ENCODE assay signal across 1 cellular context in genomic region chr20:50980851-50981713, GRCh38.
A peak's percentile ranks its signal among the peaks of the same experiment; 100 is the strongest.
TF ChIP-seq lines count a peak whose summit lies in the region.

No MANE protein-coding gene starts in this region.

TF ChIP-seq in HepG2, 621 proteins besides CTCF, POLR2A, EP300 and RAD21 (continued from another document and continues in another):
- peak; percentile 86; the same call in 1 of the 2 replicates for TF ChIP-seq ZBTB33 (CRISPR knock-in tag; IDR thresholded peaks at IDR 0.05)
- TF ChIP-seq SAP130 (CRISPR knock-in tag; IDR thresholded peaks at IDR 0.05; ENCODE audit: low read depth): peak; percentile 38; the same call in 1 of the 2 replicates
- TF ChIP-seq ZFAT (CRISPR knock-in tag; conservative IDR thresholded peaks at IDR 0.05): peak; percentile 47; the same call in 1 of the 2 replicates
- no peak for TF ChIP-seq ZNF512 (CRISPR knock-in tag; IDR thresholded peaks at IDR 0.05)
- no peak for TF ChIP-seq HIVEP1 (CRISPR knock-in tag; IDR thresholded peaks at IDR 0.05)
- TF ChIP-seq ZNF501 (CRISPR knock-in tag; IDR thresholded peaks at IDR 0.05): peak; percentile 33; the same call in 1 of the 2 replicates
- no peak for TF ChIP-seq ZNF589 (CRISPR knock-in tag; conservative IDR thresholded peaks at IDR 0.05)
- TF ChIP-seq ZNF576 (CRISPR knock-in tag; IDR thresholded peaks at IDR 0.05): 0 out of 2 replicates have a peak, but pooled peaks have one; percentile 79
- TF ChIP-seq MATR3 (CRISPR knock-in tag; IDR thresholded peaks at IDR 0.05): no peak
- no peak for TF ChIP-seq ZNF672 (CRISPR knock-in tag; IDR thresholded peaks at IDR 0.05)
- TF ChIP-seq ZNF441 (CRISPR knock-in tag; IDR thresholded peaks at IDR 0.05; ENCODE audit: borderline replicate concordance): no peak
- no peak for TF ChIP-seq ZNF839 (CRISPR knock-in tag; IDR thresholded peaks at IDR 0.05; ENCODE audit: borderline replicate concordance)
- 0 out of 2 replicates have a peak, but pooled peaks have one; percentile 13 for TF ChIP-seq HHEX (CRISPR knock-in tag; IDR thresholded peaks at IDR 0.05)
- no peak for TF ChIP-seq NR2F6 (IDR thresholded peaks at IDR 0.05)
- TF ChIP-seq NR2F6 (CRISPR knock-in tag; IDR thresholded peaks at IDR 0.05): no peak
- no peak for TF ChIP-seq ETS1 (CRISPR knock-in tag; IDR thresholded peaks at IDR 0.05)
- no peak for TF ChIP-seq NCOA5 (CRISPR knock-in tag; IDR thresholded peaks at IDR 0.05)
- TF ChIP-seq ZNF275 (CRISPR knock-in tag; IDR thresholded peaks at IDR 0.05; ENCODE audit: borderline replicate concordance): no peak
- TF ChIP-seq ZNF350 (CRISPR knock-in tag; IDR thresholded peaks at IDR 0.05; ENCODE audit: borderline replicate concordance, low read depth): peak; percentile 10; the same call in 1 of the 2 replicates
- TF ChIP-seq HIC2 (CRISPR knock-in tag; IDR thresholded peaks at IDR 0.05; ENCODE audit: low read depth): no peak
- no peak for TF ChIP-seq JUNB (CRISPR knock-in tag; IDR thresholded peaks at IDR 0.05; ENCODE audit: borderline replicate concordance)
- 0 out of 2 replicates have a peak, but pooled peaks have one; percentile 11 for TF ChIP-seq ZNF225 (CRISPR knock-in tag; IDR thresholded peaks at IDR 0.05)
- TF ChIP-seq TCF12 (IDR thresholded peaks at IDR 0.05): no peak
- TF ChIP-seq TCF12 (CRISPR knock-in tag; IDR thresholded peaks at IDR 0.05): no peak
- TF ChIP-seq FOXO1 (CRISPR knock-in tag; IDR thresholded peaks at IDR 0.05): no peak
- no peak for TF ChIP-seq ZFYVE20 (CRISPR knock-in tag; IDR thresholded peaks at IDR 0.05; ENCODE audit: borderline replicate concordance, low read depth)
- TF ChIP-seq HMGXB4 (CRISPR knock-in tag; IDR thresholded peaks at IDR 0.05; ENCODE audit: borderline replicate concordance in 1 of 2, low read depth in 1 of 2): peak in 1 of 2 experiments; percentile 33; a peak in 2 of 4 replicates
- TF ChIP-seq SIX1 (CRISPR knock-in tag; IDR thresholded peaks at IDR 0.05; ENCODE audit: borderline replicate concordance): no peak
- TF ChIP-seq TARDBP (CRISPR knock-in tag; IDR thresholded peaks at IDR 0.05): 0 out of 2 replicates have a peak, but pooled peaks have one; percentile 27
- TF ChIP-seq HMGXB3 (CRISPR knock-in tag; IDR thresholded peaks at IDR 0.05; ENCODE audit: borderline replicate concordance): no peak
- TF ChIP-seq NFAT5 (CRISPR knock-in tag; IDR thresholded peaks at IDR 0.05): no peak
- TF ChIP-seq MAFF (IDR thresholded peaks at IDR 0.05; ENCODE audit: low read depth, low read length): peak; percentile 99
- no peak for TF ChIP-seq SMAD9 (CRISPR knock-in tag; IDR thresholded peaks at IDR 0.05)
- TF ChIP-seq LCORL (IDR thresholded peaks at IDR 0.05): no peak
- TF ChIP-seq LCORL (CRISPR knock-in tag; IDR thresholded peaks at IDR 0.05): peak; percentile 41; the same call in 1 of the 2 replicates
- TF ChIP-seq ZBTB34 (CRISPR knock-in tag; IDR thresholded peaks at IDR 0.05): no peak
